Comparison of ENCODE assay signal across 9 cellular contexts in the genomic region with DNA sequence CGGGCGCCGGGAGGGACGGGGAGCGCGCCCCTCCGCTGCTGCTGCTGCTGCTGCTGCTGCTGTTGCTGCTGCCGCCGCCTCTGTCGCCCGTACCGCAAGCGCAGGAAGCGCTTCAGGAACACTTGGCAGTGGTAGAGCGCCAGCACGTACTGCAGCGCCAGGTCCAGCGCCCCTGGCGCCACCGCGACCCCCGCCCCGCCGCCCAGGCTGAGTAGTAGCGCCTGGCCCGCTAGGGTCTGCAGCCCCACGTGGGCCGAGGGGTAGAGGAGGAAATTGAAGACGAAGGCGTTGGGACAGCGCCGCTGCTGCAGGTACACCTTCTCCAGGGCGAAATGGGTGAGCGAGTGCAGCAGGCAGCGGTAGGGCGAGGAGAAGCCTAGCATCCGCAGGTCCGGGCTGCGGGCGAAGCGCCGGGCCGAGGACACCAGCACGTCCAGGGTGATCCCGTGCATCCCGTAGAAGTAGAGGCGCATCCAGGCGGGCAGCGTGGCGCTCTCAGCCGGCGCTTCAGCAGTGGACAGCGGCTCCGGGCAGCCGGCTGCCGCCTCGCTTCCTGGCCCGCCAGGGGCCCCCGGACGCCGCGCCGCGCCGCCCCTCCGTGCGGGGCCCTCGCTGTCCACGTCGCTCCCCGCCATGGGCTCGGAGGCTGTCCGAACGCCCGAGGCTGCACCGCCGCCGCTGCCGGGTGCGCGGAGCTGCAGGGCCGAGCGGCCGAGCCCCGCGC. TPM values are rescaled to one million over a fixed set of nuclear protein-coding genes. Genes with fewer than 3 reads are reported as not detected.
DNase-seq lines count a peak whose midpoint lies in the region; ATAC-seq and TF ChIP-seq lines count a peak whose summit lies in the region.
"Had no signal": no experiment of that assay in that cellular context is flagged by ENCODE, and none has a peak within 500 bp of the region (broad histone marks: within the 10 kb centered on the region; RNA-seq: fewer than 3 reads in every experiment).

A gene (minus strand): TSS at position 699 of the 724 bp plus-strand sequence. CDS start 64 bp downstream, at position 635.

- DNase-seq in activated naive CD4-positive, alpha-beta T cell treated with anti-CD3 and anti-CD28 coated beads for 36 hours: peak; percentile 12
- DNase-seq in activated naive CD4-positive, alpha-beta T cell treated with anti-CD3 and anti-CD28 coated beads, Interleukin-2, amount 50 U/mL, for 16 hours: no peak
- DNase-seq in MG63: peak; percentile 61
- peak; percentile 49 for DNase-seq in Right ventricle myocardium superior
- peak; percentile 92 for DNase-seq in osteoblast (ENCODE audit: insufficient read length, low spot score, missing footprints)
- DNase-seq in T-helper 9 cell: no peak

- intact Hi-C loops in activated naive CD4-positive, alpha-beta T cell treated with anti-CD3 and anti-CD28 coated beads for 36 hours (cut with micrococcal nuclease): no loop called here
- intact Hi-C loops in Right ventricle myocardium superior (cut with DNase I): no loop called here

- H4K20me1 ChIP-seq in osteoblast (ENCODE audit: insufficient read depth, low read length): no peaks in the 10 kb centered on the region

- H3K36me3 Mint-ChIP-seq in activated naive CD4-positive, alpha-beta T cell treated with anti-CD3 and anti-CD28 coated beads for 36 hours (ENCODE audit: low read depth): no peaks in the 10 kb centered on the region
- H3K36me3 Mint-ChIP-seq in activated T-helper 17 cell treated with anti-CD3 and anti-CD28 coated beads, Interleukin-2, amount 50 U/mL, for 72 hours (ENCODE audit: low read depth): no peaks in the 10 kb centered on the region

- H3K79me2 ChIP-seq in osteoblast (ENCODE audit: insufficient read depth, low read length): no peaks in the 10 kb centered on the region

- peak within 1 kb of the TSS; percentile 36 for H3K4me3 ChIP-seq in MG63
- H3K4me3 ChIP-seq in osteoblast (ENCODE audit: insufficient read depth, low read length): peak within 1 kb of the TSS; percentile 25

- no peaks in the 10 kb centered on the region for H3K4me1 ChIP-seq in osteoblast (ENCODE audit: insufficient read depth, low read length)

- no peaks in the 10 kb centered on the region for H3K9me3 ChIP-seq in MG63
- H3K9me3 ChIP-seq in osteoblast (ENCODE audit: low read depth, low read length): no peaks in the 10 kb centered on the region

- H3K27ac Mint-ChIP-seq in activated naive CD4-positive, alpha-beta T cell treated with anti-CD3 and anti-CD28 coated beads for 36 hours: no peak within 1 kb of the TSS
- no peak within 1 kb of the TSS for H3K27ac Mint-ChIP-seq in activated T-helper 17 cell treated with anti-CD3 and anti-CD28 coated beads, Interleukin-2, amount 50 U/mL, for 72 hours
- H3K27ac Mint-ChIP-seq: dendritic cell treated with granulocyte-macrophage colony-stimulating factor and Interleukin-4, amounts not matched to agents 40 ng/mL and 50 ng/mL, for 4 days had no signal

- H3K4me2 ChIP-seq in osteoblast (ENCODE audit: insufficient read depth, low read length): peak within 1 kb of the TSS; percentile 28

- H3K27me3 ChIP-seq in MG63 (peaks cover 4% of the 10 kb centered on the region), osteoblast (ENCODE audit: insufficient read depth, low read length) (peaks cover 18% of the 10 kb centered on the region)

- H3K4me1 Mint-ChIP-seq in activated naive CD4-positive, alpha-beta T cell treated with anti-CD3 and anti-CD28 coated beads for 36 hours (ENCODE audit: low read depth): peaks cover 10% of the 10 kb centered on the region
- peaks cover 5% of the 10 kb centered on the region for H3K4me1 Mint-ChIP-seq in activated T-helper 17 cell treated with anti-CD3 and anti-CD28 coated beads, Interleukin-2, amount 50 U/mL, for 72 hours

- no peaks in the 10 kb centered on the region for H3K36me3 ChIP-seq in MG63
- no peaks in the 10 kb centered on the region for H3K36me3 ChIP-seq in osteoblast (ENCODE audit: insufficient read depth, low read length)

- peak; percentile 5 for ATAC-seq in activated T-helper 17 cell treated with anti-CD3 and anti-CD28 coated beads, Interleukin-2, amount 50 U/mL, for 72 hours (replicated peaks)
- peak; percentile 75 for ATAC-seq in Right ventricle myocardium superior (ENCODE audit: poor library complexity)
- ATAC-seq in HG03139 (IDR thresholded peaks at IDR 0.05; ENCODE audit: unreplicated experiment): no peak

- no peaks in the 10 kb centered on the region for H3K9me3 Mint-ChIP-seq in activated naive CD4-positive, alpha-beta T cell treated with anti-CD3 and anti-CD28 coated beads for 36 hours
- no peaks in the 10 kb centered on the region for H3K9me3 Mint-ChIP-seq in activated T-helper 17 cell treated with anti-CD3 and anti-CD28 coated beads, Interleukin-2, amount 50 U/mL, for 72 hours
- H3K9me3 Mint-ChIP-seq: dendritic cell treated with granulocyte-macrophage colony-stimulating factor and Interleukin-4, amounts not matched to agents 40 ng/mL and 50 ng/mL, for 4 days had no signal

- no peak within 1 kb of the TSS for H2AFZ ChIP-seq in osteoblast (ENCODE audit: low read length)

- no peak for TF ChIP-seq CTCF in osteoblast (IDR thresholded peaks at IDR 0.05; ENCODE audit: extremely low read depth, low read depth, low read length)

- peaks cover 38% of the 10 kb centered on the region for H3K27me3 Mint-ChIP-seq in activated naive CD4-positive, alpha-beta T cell treated with anti-CD3 and anti-CD28 coated beads for 36 hours (ENCODE audit: low read depth)
- peaks cover 45% of the 10 kb centered on the region for H3K27me3 Mint-ChIP-seq in activated T-helper 17 cell treated with anti-CD3 and anti-CD28 coated beads, Interleukin-2, amount 50 U/mL, for 72 hours

- no peak within 1 kb of the TSS for H3K27ac ChIP-seq in osteoblast (ENCODE audit: low read depth, low read length)

- H3K4me3 Mint-ChIP-seq in activated naive CD4-positive, alpha-beta T cell treated with anti-CD3 and anti-CD28 coated beads for 36 hours: peak within 1 kb of the TSS; percentile 66
- H3K4me3 Mint-ChIP-seq in activated T-helper 17 cell treated with anti-CD3 and anti-CD28 coated beads, Interleukin-2, amount 50 U/mL, for 72 hours: peak within 1 kb of the TSS; percentile 69
- H3K4me3 Mint-ChIP-seq: dendritic cell treated with granulocyte-macrophage colony-stimulating factor and Interleukin-4, amounts not matched to agents 40 ng/mL and 50 ng/mL, for 4 days had no signal

- CTCF ChIA-PET in activated naive CD4-positive, alpha-beta T cell treated with anti-CD3 and anti-CD28 coated beads for 36 hours (lab: Charles Lee): no interaction called here

RNA-seq across cellular contexts. Expression of the gene that starts here (rescaled TPM):
- not detected for total RNA-seq in activated naive CD4-positive, alpha-beta T cell treated with anti-CD3 and anti-CD28 coated beads for 36 hours
- total RNA-seq in MG63 (2014; rRNA removed; shearing (Covaris generic); ENCODE audit: low replicate concordance): not detected in 2 replicates
- total RNA-seq in activated T-helper 17 cell treated with anti-CD3 and anti-CD28 coated beads, Interleukin-2, amount 50 U/mL, for 72 hours: not detected
- total RNA-seq in Right ventricle myocardium superior: not detected
- total RNA-seq in osteoblast: not detected in 2 replicates

Comparison
In these comparisons a context has a peak if more than half of its experiments do, and no peak if none do; other contexts are left out.
1. Peak in DNase-seq in activated naive CD4-positive, alpha-beta T cell treated with anti-CD3 and anti-CD28 coated beads for 36 hours; RNA of the gene not detected or under 1 TPM.
2. Peak in DNase-seq and H3K4me3 ChIP-seq in MG63; RNA of the gene not detected or under 1 TPM.
3. Peak in ATAC-seq in activated T-helper 17 cell treated with anti-CD3 and anti-CD28 coated beads, Interleukin-2, amount 50 U/mL, for 72 hours; RNA of the gene not detected or under 1 TPM.
4. Peak in DNase-seq and ATAC-seq in Right ventricle myocardium superior; RNA of the gene not detected or under 1 TPM.
5. Peak in DNase-seq, H3K4me3 ChIP-seq and H3K4me2 ChIP-seq in osteoblast; RNA of the gene not detected or under 1 TPM.